In the genomic region with DNA sequence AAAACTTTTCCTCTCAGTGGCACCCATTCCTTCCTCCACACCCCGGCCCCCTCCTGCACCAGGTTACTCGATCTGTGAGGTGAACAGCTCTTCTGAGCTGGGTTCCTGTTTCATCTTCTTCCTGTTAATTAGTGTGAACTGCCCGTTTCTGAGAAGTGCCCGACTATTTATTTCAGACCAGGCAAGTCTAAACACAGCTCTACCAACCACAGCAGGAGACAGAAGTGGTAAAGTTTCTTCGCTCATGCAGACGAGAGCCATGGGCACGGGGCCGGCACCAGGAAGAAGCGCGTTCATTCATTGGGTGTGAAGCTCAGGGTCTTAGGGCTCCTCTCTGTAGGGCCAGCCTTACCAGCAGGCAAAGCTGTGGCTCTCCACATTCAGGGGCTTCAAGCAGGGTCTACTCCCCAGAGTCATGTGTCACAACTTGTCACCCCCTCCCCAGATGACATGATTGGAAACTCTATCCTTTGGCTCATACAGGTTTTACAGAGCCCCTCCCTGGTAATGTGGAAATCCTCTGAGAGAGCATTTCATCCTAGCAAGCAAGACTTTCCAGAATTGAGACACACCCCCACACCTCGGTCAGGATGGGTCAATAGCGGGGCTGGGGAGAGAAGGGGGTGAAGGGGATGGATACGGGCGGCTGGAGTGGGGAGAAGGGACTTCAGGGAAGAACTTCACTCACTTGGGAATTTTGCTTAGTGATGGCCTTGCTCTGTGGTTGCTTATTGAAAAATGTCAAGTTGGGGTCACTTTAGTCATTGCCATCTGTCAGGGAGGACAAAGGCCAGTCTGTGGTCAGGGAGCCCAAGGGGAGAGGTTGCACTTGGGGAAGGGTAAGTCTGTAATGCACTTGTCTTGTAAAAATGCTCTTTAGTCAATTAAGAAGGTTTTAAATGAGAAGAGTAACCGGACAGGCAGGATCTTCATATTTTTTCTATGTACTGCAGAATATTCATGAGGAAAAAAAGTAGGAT, we compare ENCODE assay signal across 9 cellular contexts.
DNase-seq lines count a peak whose midpoint lies in the region; ATAC-seq and TF ChIP-seq lines count a peak whose summit lies in the region.
"Had no signal": no experiment of that assay in that cellular context is flagged by ENCODE, and none has a peak within 500 bp of the region (broad histone marks: within the 10 kb centered on the region; RNA-seq: fewer than 3 reads in every experiment).

No MANE protein-coding gene starts in this region.

- CTCF ChIA-PET in WTC11 (lab: Charles Lee), result interaction anchor here (0.6 to 3.0 kb wide), 38 partner anchors 12 to 628 kb away, joined by 3 to 94 read pairs (median 6); a partner anchor contains a TSS

- ATAC-seq in activated T-cell treated with anti-CD3 and anti-CD28 coated beads, Interleukin-2, amount 50 U/mL, for 4 hours, result no peak
- no peak for ATAC-seq in WTC11
- peak; percentile 71 for ATAC-seq in memory B cell (ENCODE audit: low read depth)

- POLR2A ChIA-PET in WTC11 (lab: Charles Lee), result interaction anchor here (0.6 to 1.1 kb wide), 2 partner anchors 119 to 1972 kb away, joined by 3 read pairs; no protein-coding TSS in a partner anchor

- H3K4me3 Mint-ChIP-seq in activated T-cell treated with anti-CD3 and anti-CD28 coated beads, Interleukin-2, amount 50 U/mL, for 4 hours, result peak overlapping the region; percentile 24
- H3K4me3 Mint-ChIP-seq in WTC11 (no peak overlapping the region), memory B cell (peak overlapping the region; percentile 69), chondrocyte (ENCODE audit: unreplicated experiment) (no peak overlapping the region)

- H3K27ac ChIP-seq in thymus (ENCODE audit: low read depth), result peak overlapping the region; percentile 33

- TF ChIP-seq CTCF in WTC11 (IDR thresholded peaks at IDR 0.05), result no peak
- TF ChIP-seq CTCF in chondrocyte (IDR thresholded peaks at IDR 0.05), result no peak

- no peaks in the 10 kb centered on the region for H3K27me3 Mint-ChIP-seq in activated T-cell treated with anti-CD3 and anti-CD28 coated beads, Interleukin-2, amount 50 U/mL, for 4 hours (ENCODE audit: low read depth)
- peaks cover 14% of the 10 kb centered on the region; the same call in 1 of the 2 replicates for H3K27me3 Mint-ChIP-seq in WTC11 (ENCODE audit: low read depth)
- peaks cover 1% of the 10 kb centered on the region for H3K27me3 Mint-ChIP-seq in memory B cell
- H3K27me3 Mint-ChIP-seq in chondrocyte (ENCODE audit: low read depth), result no peaks in the 10 kb centered on the region

- H3K4me1 ChIP-seq in thymus (ENCODE audit: control insufficient read depth, insufficient read depth, low read length), result peaks cover 20% of the 10 kb centered on the region

- H3K4me3 ChIP-seq in thymus (ENCODE audit: low read length), result no peak overlapping the region

- no peaks in the 10 kb centered on the region for H3K27me3 ChIP-seq in thymus (ENCODE audit: control insufficient read depth, insufficient read depth)

- H3K36me3 Mint-ChIP-seq in activated T-cell treated with anti-CD3 and anti-CD28 coated beads, Interleukin-2, amount 50 U/mL, for 4 hours (ENCODE audit: insufficient read depth), result no peaks in the 10 kb centered on the region
- H3K36me3 Mint-ChIP-seq in WTC11, result no peaks in the 10 kb centered on the region
- no peaks in the 10 kb centered on the region for H3K36me3 Mint-ChIP-seq in memory B cell
- peaks cover 2% of the 10 kb centered on the region for H3K36me3 Mint-ChIP-seq in chondrocyte (ENCODE audit: low read depth)

- H3K4me1 Mint-ChIP-seq in activated T-cell treated with anti-CD3 and anti-CD28 coated beads, Interleukin-2, amount 50 U/mL, for 4 hours (ENCODE audit: low read depth), result peaks cover 58% of the 10 kb centered on the region
- H3K4me1 Mint-ChIP-seq in WTC11, result peaks cover 56% of the 10 kb centered on the region
- peaks cover 19% of the 10 kb centered on the region for H3K4me1 Mint-ChIP-seq in memory B cell
- H3K4me1 Mint-ChIP-seq in chondrocyte (ENCODE audit: low read depth), result peaks cover 17% of the 10 kb centered on the region

- no peak for DNase-seq in activated T-cell treated with anti-CD3 and anti-CD28 coated beads, Interleukin-2, amount 50 U/mL, for 4 hours
- DNase-seq in activated T-cell treated with anti-CD3 and anti-CD28 coated beads, Interleukin-2, amount 50 U/mL, for 1 hour, result no peak
- no peak for DNase-seq in WTC11 (ENCODE audit: low spot score)
- DNase-seq in memory B cell (ENCODE audit: low spot score in 2 of 2), result peak in 1 of 2 donors; percentile 21
- DNase-seq in DMS114 treated with DMSO at 0.1 percent for 48 hours (lab: John Stamatoyannopoulos, UW; ENCODE audit: unreplicated experiment), result no peak
- DNase-seq in chondrocyte (ENCODE audit: low spot score), result no peak
- no peak for DNase-seq in stimulated activated CD4-positive, alpha-beta T cell treated with anti-CD3 and anti-CD28 coated beads, Interleukin-4, amount 100 ng/mL, for 4 hours

- H3K36me3 ChIP-seq in thymus (ENCODE audit: control insufficient read depth, insufficient read depth), result no peaks in the 10 kb centered on the region

- no peaks in the 10 kb centered on the region for H3K9me3 ChIP-seq in thymus (ENCODE audit: control insufficient read depth)

- WGBS in thymus, result 54% methylated on average over 15 of the region's 15 CpGs

- no peaks in the 10 kb centered on the region for H3K9me3 Mint-ChIP-seq in activated T-cell treated with anti-CD3 and anti-CD28 coated beads, Interleukin-2, amount 50 U/mL, for 4 hours
- H3K9me3 Mint-ChIP-seq in WTC11, result no peaks in the 10 kb centered on the region
- no peaks in the 10 kb centered on the region for H3K9me3 Mint-ChIP-seq in memory B cell
- H3K9me3 Mint-ChIP-seq in chondrocyte (ENCODE audit: low read depth), result peaks cover 3% of the 10 kb centered on the region
- H3K9me3 Mint-ChIP-seq: activated naive CD4-positive, alpha-beta T cell treated with anti-CD3 and anti-CD28 coated beads for 36 hours had no signal

- H3K27ac Mint-ChIP-seq in WTC11 (peak overlapping the region; percentile 57), memory B cell (peak overlapping the region; percentile 82), chondrocyte (ENCODE audit: unreplicated experiment) (no peak overlapping the region)
- H3K27ac Mint-ChIP-seq: activated naive CD4-positive, alpha-beta T cell treated with anti-CD3 and anti-CD28 coated beads for 36 hours had no signal

TF ChIP-seq in WTC11, 78 proteins besides CTCF, POLR2A, EP300 and RAD21:
- no peak for TF ChIP-seq SOX15 (CRISPR knock-in tag; IDR thresholded peaks at IDR 0.05)
- TF ChIP-seq OVOL2 (CRISPR knock-in tag; IDR thresholded peaks at IDR 0.05; ENCODE audit: borderline replicate concordance), result no peak
- TF ChIP-seq GABPB1 (CRISPR knock-in tag; IDR thresholded peaks at IDR 0.05), result no peak
- TF ChIP-seq, protein P1, sequence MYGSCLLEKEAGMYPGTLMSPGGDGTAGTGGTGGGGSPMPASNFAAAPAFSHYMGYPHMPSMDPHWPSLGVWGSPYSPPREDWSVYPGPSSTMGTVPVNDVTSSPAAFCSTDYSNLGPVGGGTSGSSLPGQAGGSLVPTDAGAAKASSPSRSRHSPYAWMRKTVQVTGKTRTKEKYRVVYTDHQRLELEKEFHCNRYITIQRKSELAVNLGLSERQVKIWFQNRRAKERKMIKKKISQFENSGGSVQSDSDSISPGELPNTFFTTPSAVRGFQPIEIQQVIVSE (CRISPR knock-in tag; IDR thresholded peaks at IDR 0.05; ENCODE audit: borderline replicate concordance), result no peak
- TF ChIP-seq CBFB (CRISPR knock-in tag; IDR thresholded peaks at IDR 0.05; ENCODE audit: low read depth), result no peak
- TF ChIP-seq ELF4 (CRISPR knock-in tag; IDR thresholded peaks at IDR 0.05; ENCODE audit: low read depth), result no peak
- TF ChIP-seq, protein P2, sequence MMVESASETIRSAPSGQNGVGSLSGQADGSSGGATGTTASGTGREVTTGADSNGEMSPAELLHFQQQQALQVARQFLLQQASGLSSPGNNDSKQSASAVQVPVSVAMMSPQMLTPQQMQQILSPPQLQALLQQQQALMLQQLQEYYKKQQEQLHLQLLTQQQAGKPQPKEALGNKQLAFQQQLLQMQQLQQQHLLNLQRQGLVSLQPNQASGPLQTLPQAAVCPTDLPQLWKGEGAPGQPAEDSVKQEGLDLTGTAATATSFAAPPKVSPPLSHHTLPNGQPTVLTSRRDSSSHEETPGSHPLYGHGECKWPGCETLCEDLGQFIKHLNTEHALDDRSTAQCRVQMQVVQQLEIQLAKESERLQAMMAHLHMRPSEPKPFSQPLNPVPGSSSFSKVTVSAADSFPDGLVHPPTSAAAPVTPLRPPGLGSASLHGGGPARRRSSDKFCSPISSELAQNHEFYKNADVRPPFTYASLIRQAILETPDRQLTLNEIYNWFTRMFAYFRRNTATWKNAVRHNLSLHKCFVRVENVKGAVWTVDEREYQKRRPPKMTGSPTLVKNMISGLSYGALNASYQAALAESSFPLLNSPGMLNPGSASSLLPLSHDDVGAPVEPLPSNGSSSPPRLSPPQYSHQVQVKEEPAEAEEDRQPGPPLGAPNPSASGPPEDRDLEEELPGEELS (CRISPR knock-in tag; IDR thresholded peaks at IDR 0.05), result no peak
- TF ChIP-seq, protein P3, sequence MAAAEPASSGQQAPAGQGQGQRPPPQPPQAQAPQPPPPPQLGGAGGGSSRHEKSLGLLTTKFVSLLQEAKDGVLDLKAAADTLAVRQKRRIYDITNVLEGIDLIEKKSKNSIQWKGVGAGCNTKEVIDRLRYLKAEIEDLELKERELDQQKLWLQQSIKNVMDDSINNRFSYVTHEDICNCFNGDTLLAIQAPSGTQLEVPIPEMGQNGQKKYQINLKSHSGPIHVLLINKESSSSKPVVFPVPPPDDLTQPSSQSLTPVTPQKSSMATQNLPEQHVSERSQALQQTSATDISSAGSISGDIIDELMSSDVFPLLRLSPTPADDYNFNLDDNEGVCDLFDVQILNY (CRISPR knock-in tag; IDR thresholded peaks at IDR 0.05), result no peak

Comparison
In these comparisons a context has a peak if more than half of its experiments do, and no peak if none do; other contexts are left out.
1. H3K4me3 Mint-ChIP-seq: peak in activated T-cell treated with anti-CD3 and anti-CD28 coated beads, Interleukin-2, amount 50 U/mL, for 4 hours (single experiment) and memory B cell (single experiment); none in WTC11 (single experiment) and chondrocyte (single experiment).